ENCODE assay signal across 27 cellular contexts in genomic region chr16:47697826-47698225, GRCh38.
"Had no signal": no experiment of that assay in that cellular context is flagged by ENCODE, and none has a peak within 500 bp of the region (broad histone marks: within the 10 kb centered on the region; RNA-seq: fewer than 3 reads in every experiment).

No MANE protein-coding gene starts in this region.

- FAIRE-seq: urothelium cell line had no signal

- H3K4me3 ChIP-seq: stomach, suprapubic skin, testis, thoracic aorta, thyroid gland, tibial artery, tibial nerve, transverse colon, upper lobe of left lung, upper lobe of right lung, uterus, vagina had no signal

- DNase-seq: stimulated activated CD4-positive, alpha-beta T cell treated with anti-CD3 and anti-CD28 coated beads, Interleukin-2, amount 100 ng/mL, for 48 hours; stimulated activated CD4-positive, alpha-beta T cell treated with anti-CD3 and anti-CD28 coated beads, Interleukin-4, amount 100 ng/mL, for 1 hour; stimulated activated CD4-positive, alpha-beta T cell treated with anti-CD3 and anti-CD28 coated beads, Interleukin-4, amount 100 ng/mL, for 24 hours; stimulated activated CD4-positive, alpha-beta T cell treated with anti-CD3 and anti-CD28 coated beads, Interleukin-4, amount 100 ng/mL, for 4 hours; stimulated activated CD8-positive, alpha-beta memory T cell treated with anti-CD3 and anti-CD28 coated beads, Interleukin-4, amount 100 ng/mL, for 48 hours; stimulated activated naive B cell treated with anti-CD40 and anti-IgM and Interleukin-4, amounts not matched to agents 10 μg/mL and 1 μg/mL and 100 μg/mL, for 72 hours; stimulated activated naive CD4-positive, alpha-beta T cell; stimulated activated naive CD4-positive, alpha-beta T cell treated with Interleukin-2 at 50 U/mL for 16 hours; stimulated activated naive CD8-positive, alpha-beta T cell treated with anti-CD3 and anti-CD28 coated beads, Interleukin-15, amount 100 ng/mL, for 72 hours; stimulated activated naive CD8-positive, alpha-beta T cell treated with anti-CD3 and anti-CD28 coated beads, Interleukin-15, Interleukin-2, amounts not matched to agents 100 U/mL and 50 U/mL, for 24 hours; stomach; substantia nigra; testis; thyroid gland; tibial artery; transverse colon; trophoblast cell; upper lobe of left lung; upper lobe of right lung; uterus had no signal

- H3K9me3 ChIP-seq: stomach, suprapubic skin, testis, thoracic aorta, thyroid gland, tibial artery, tibial nerve, transverse colon, upper lobe of left lung, upper lobe of right lung, uterus, vagina had no signal

- H3K27ac ChIP-seq: stomach, suprapubic skin, testis, thoracic aorta, thyroid gland, tibial artery, tibial nerve, transverse colon, upper lobe of left lung, upper lobe of right lung, uterus, vagina had no signal

- H3K4me1 ChIP-seq: stomach, suprapubic skin, testis, thyroid gland, tibial artery, tibial nerve, transverse colon, upper lobe of left lung, upper lobe of right lung, uterus, vagina had no signal

- H3K27me3 ChIP-seq: stomach, suprapubic skin, testis, thyroid gland, tibial artery, tibial nerve, transverse colon, upper lobe of left lung, upper lobe of right lung, uterus, vagina had no signal

- ATAC-seq: stimulated activated effector memory CD8-positive, alpha-beta T cell treated with anti-CD3 and anti-CD28 coated beads, Interleukin-12 subunit alpha, Interleukin-12 subunit beta, amount 100 ng/mL, for 72 hours; stimulated activated memory B cell treated with anti-CD40 and anti-IgM and Interleukin-4, amounts not matched to agents 10 μg/mL and 1 μg/mL and 100 μg/mL, for 72 hours; stimulated activated naive B cell treated with anti-CD40 and anti-IgM and Interleukin-4, amounts not matched to agents 10 μg/mL and 1 μg/mL and 100 μg/mL, for 72 hours; stimulated activated naive CD8-positive, alpha-beta T cell treated with anti-CD3 and anti-CD28 coated beads, Interleukin-15, amount 100 ng/mL, for 72 hours; stimulated activated naive CD8-positive, alpha-beta T cell treated with anti-CD3 and anti-CD28 coated beads, Interleukin-15, Interleukin-2, amounts not matched to agents 100 U/mL and 50 U/mL, for 24 hours; upper lobe of right lung had no signal

- H3K36me3 ChIP-seq: uterus had no signal
